ENCODE assay signal across 23 cellular contexts in genomic region chr1:51998007-51998406, GRCh38. TPM values are rescaled to one million over a fixed set of nuclear protein-coding genes. Genes with fewer than 3 reads are reported as not detected.
"Had no signal": no experiment of that assay in that cellular context is flagged by ENCODE, and none has a peak within 500 bp of the region (broad histone marks: within the 10 kb centered on the region; RNA-seq: fewer than 3 reads in every experiment).

No MANE protein-coding gene starts in this region.

- H3K9me3 ChIP-seq: colonic mucosa, mucosa of descending colon, sigmoid colon, thoracic aorta, upper lobe of left lung had no signal

- H3K4me3 ChIP-seq: colonic mucosa, mucosa of descending colon, sigmoid colon, thoracic aorta, upper lobe of left lung had no signal

- DNase-seq: activated B cell treated with CpG ODN at 0.5 μM for 24 hours; activated CD4-positive, alpha-beta memory T cell treated with anti-CD3 and anti-CD28 coated beads, Interleukin-2, amount 10 ng/mL, durations not matched to agents 7 days and 5 days; activated CD4-positive, alpha-beta T cell treated with anti-CD3 and anti-CD28 coated beads for 4 hours; activated CD8-positive, alpha-beta memory T cell treated with anti-CD3 and anti-CD28 coated beads, Interleukin-2, amount 10 ng/mL, durations not matched to agents 7 days and 5 days; activated naive CD4-positive, alpha-beta T cell; activated naive CD8-positive, alpha-beta T cell treated with anti-CD3 and anti-CD28 coated beads, Interleukin-2, amount 10 ng/mL, durations not matched to agents 7 days and 5 days; central memory CD4-positive, alpha-beta T cell; colonic mucosa; hippocampal formation; immature natural killer cell; left ventricle myocardium superior; mucosa of descending colon; naive B cell; sigmoid colon; stimulated activated CD4-positive, alpha-beta T cell treated with anti-CD3 and anti-CD28 coated beads, Interleukin-4, amount 100 ng/mL, for 4 hours; upper lobe of left lung had no signal

- H3K9me3 Mint-ChIP-seq: activated B cell treated with CpG ODN at 0.5 μM for 24 hours; activated CD4-positive, alpha-beta memory T cell treated with anti-CD3 and anti-CD28 coated beads, Interleukin-2, amount 10 ng/mL, durations not matched to agents 7 days and 5 days; activated naive CD8-positive, alpha-beta T cell treated with anti-CD3 and anti-CD28 coated beads, Interleukin-2, amount 10 ng/mL, durations not matched to agents 7 days and 5 days; activated T-helper 17 cell treated with anti-CD3 and anti-CD28 coated beads, Interleukin-2, amount 50 U/mL, for 72 hours; brain; immature natural killer cell; naive B cell; stimulated activated memory B cell treated with anti-CD40 and anti-IgM and Interleukin-4, amounts not matched to agents 10 μg/mL and 1 μg/mL and 100 μg/mL, for 72 hours; T-helper 2 cell treated with Interferon-gamma antibody and Interleukin-4, amounts not matched to agents 5 μg/mL and 100 μg/mL, for 36 hours had no signal

- H3K27me3 ChIP-seq: colonic mucosa, foreskin keratinocyte had no signal

- H3K36me3 Mint-ChIP-seq: activated CD8-positive, alpha-beta memory T cell treated with anti-CD3 and anti-CD28 coated beads, Interleukin-2, amount 10 ng/mL, durations not matched to agents 7 days and 5 days; activated naive CD8-positive, alpha-beta T cell treated with anti-CD3 and anti-CD28 coated beads, Interleukin-2, amount 10 ng/mL, durations not matched to agents 7 days and 5 days; brain; immature natural killer cell; naive B cell; stimulated activated memory B cell treated with anti-CD40 and anti-IgM and Interleukin-4, amounts not matched to agents 10 μg/mL and 1 μg/mL and 100 μg/mL, for 72 hours had no signal

- H3K4me1 ChIP-seq: colonic mucosa, parathyroid adenoma, sigmoid colon, upper lobe of left lung had no signal

- H3K9ac ChIP-seq: parathyroid adenoma had no signal

- ATAC-seq: activated CD8-positive, alpha-beta memory T cell treated with anti-CD3 and anti-CD28 coated beads, Interleukin-2, amount 10 ng/mL, durations not matched to agents 7 days and 5 days; activated T-helper 17 cell treated with anti-CD3 and anti-CD28 coated beads, Interleukin-2, amount 50 U/mL, for 72 hours; left ventricle myocardium superior; mucosa of descending colon; stimulated activated memory B cell treated with anti-CD40 and anti-IgM and Interleukin-4, amounts not matched to agents 10 μg/mL and 1 μg/mL and 100 μg/mL, for 72 hours had no signal

- H3K27ac Mint-ChIP-seq: activated B cell treated with CpG ODN at 0.5 μM for 24 hours; activated CD4-positive, alpha-beta memory T cell treated with anti-CD3 and anti-CD28 coated beads, Interleukin-2, amount 10 ng/mL, durations not matched to agents 7 days and 5 days; activated CD8-positive, alpha-beta memory T cell treated with anti-CD3 and anti-CD28 coated beads, Interleukin-2, amount 10 ng/mL, durations not matched to agents 7 days and 5 days; activated naive CD8-positive, alpha-beta T cell treated with anti-CD3 and anti-CD28 coated beads, Interleukin-2, amount 10 ng/mL, durations not matched to agents 7 days and 5 days; activated T-helper 17 cell treated with anti-CD3 and anti-CD28 coated beads, Interleukin-2, amount 50 U/mL, for 72 hours; brain; immature natural killer cell; stimulated activated memory B cell treated with anti-CD40 and anti-IgM and Interleukin-4, amounts not matched to agents 10 μg/mL and 1 μg/mL and 100 μg/mL, for 72 hours; T-helper 2 cell treated with Interferon-gamma antibody and Interleukin-4, amounts not matched to agents 5 μg/mL and 100 μg/mL, for 36 hours had no signal

- H3K4me3 Mint-ChIP-seq: activated B cell treated with CpG ODN at 0.5 μM for 24 hours; activated CD4-positive, alpha-beta memory T cell treated with anti-CD3 and anti-CD28 coated beads, Interleukin-2, amount 10 ng/mL, durations not matched to agents 7 days and 5 days; activated CD8-positive, alpha-beta memory T cell treated with anti-CD3 and anti-CD28 coated beads, Interleukin-2, amount 10 ng/mL, durations not matched to agents 7 days and 5 days; activated naive CD8-positive, alpha-beta T cell treated with anti-CD3 and anti-CD28 coated beads, Interleukin-2, amount 10 ng/mL, durations not matched to agents 7 days and 5 days; activated T-helper 17 cell treated with anti-CD3 and anti-CD28 coated beads, Interleukin-2, amount 50 U/mL, for 72 hours; immature natural killer cell; naive B cell; stimulated activated memory B cell treated with anti-CD40 and anti-IgM and Interleukin-4, amounts not matched to agents 10 μg/mL and 1 μg/mL and 100 μg/mL, for 72 hours; T-helper 2 cell treated with Interferon-gamma antibody and Interleukin-4, amounts not matched to agents 5 μg/mL and 100 μg/mL, for 36 hours had no signal

- H3K36me3 ChIP-seq: colonic mucosa, sigmoid colon, thoracic aorta, upper lobe of left lung had no signal

- H3K27ac ChIP-seq: colonic mucosa, foreskin keratinocyte, parathyroid adenoma, sigmoid colon, thoracic aorta, upper lobe of left lung had no signal

- H3K4me1 Mint-ChIP-seq: activated B cell treated with CpG ODN at 0.5 μM for 24 hours; activated CD4-positive, alpha-beta memory T cell treated with anti-CD3 and anti-CD28 coated beads, Interleukin-2, amount 10 ng/mL, durations not matched to agents 7 days and 5 days; activated CD8-positive, alpha-beta memory T cell treated with anti-CD3 and anti-CD28 coated beads, Interleukin-2, amount 10 ng/mL, durations not matched to agents 7 days and 5 days; activated naive CD8-positive, alpha-beta T cell treated with anti-CD3 and anti-CD28 coated beads, Interleukin-2, amount 10 ng/mL, durations not matched to agents 7 days and 5 days; activated T-helper 17 cell treated with anti-CD3 and anti-CD28 coated beads, Interleukin-2, amount 50 U/mL, for 72 hours; brain; immature natural killer cell; naive B cell; stimulated activated memory B cell treated with anti-CD40 and anti-IgM and Interleukin-4, amounts not matched to agents 10 μg/mL and 1 μg/mL and 100 μg/mL, for 72 hours had no signal

- H2AFZ ChIP-seq: parathyroid adenoma had no signal

- H3K79me2 ChIP-seq: parathyroid adenoma had no signal

RNA-seq across cellular contexts. Expression of gene RAB3B, which starts 7.5 kb away (rescaled TPM):
- total RNA-seq: left ventricle myocardium superior, thoracic aorta had no signal
- polyA plus RNA-seq: immature natural killer cell had no signal
